ENCODE assay signal across 30 cellular contexts in genomic region chr2:60644942-60645341, GRCh38.
DNase-seq lines count a peak whose midpoint lies in the region; ATAC-seq and TF ChIP-seq lines count a peak whose summit lies in the region.
"Had no signal": no experiment of that assay in that cellular context is flagged by ENCODE, and none has a peak within 500 bp of the region (broad histone marks: within the 10 kb centered on the region; RNA-seq: fewer than 3 reads in every experiment).

No MANE protein-coding gene starts in this region.

- H3K36me3 Mint-ChIP-seq in effector memory CD8-positive, alpha-beta T cell (ENCODE audit: insufficient read depth): no peaks in the 10 kb centered on the region
- no peaks in the 10 kb centered on the region for H3K36me3 Mint-ChIP-seq in nephron progenitor cell (ENCODE audit: low read depth)
- H3K36me3 Mint-ChIP-seq: CD4-positive, alpha-beta memory T cell; neural progenitor cell had no signal

- peak; percentile 45 to 72 for ATAC-seq in right cardiac atrium
- no peak for ATAC-seq in effector memory CD8-positive, alpha-beta T cell (replicated peaks)
- ATAC-seq: activated CD4-positive, CD25-positive, alpha-beta regulatory T cell treated with anti-CD3 and anti-CD28 coated beads, Interleukin-2, amount 50 U/mL, for 24 hours; activated CD8-positive, alpha-beta T cell treated with anti-CD3 and anti-CD28 coated beads, Interleukin-2, amount 10 ng/mL, durations not matched to agents 7 days and 5 days; body of pancreas; PC-3 had no signal

- H3K4me3 Mint-ChIP-seq in effector memory CD8-positive, alpha-beta T cell: no peak overlapping the region
- no peak overlapping the region for H3K4me3 Mint-ChIP-seq in nephron progenitor cell
- H3K4me3 Mint-ChIP-seq: activated CD8-positive, alpha-beta T cell treated with anti-CD3 and anti-CD28 coated beads, Interleukin-2, amount 10 ng/mL, durations not matched to agents 7 days and 5 days; CD4-positive, alpha-beta memory T cell; neural progenitor cell had no signal

- H3K27me3 ChIP-seq in right cardiac atrium (ENCODE audit: control insufficient read depth, insufficient read depth): no peaks in the 10 kb centered on the region
- no peaks in the 10 kb centered on the region for H3K27me3 ChIP-seq in skeletal muscle tissue (ENCODE audit: control insufficient read depth in 3 of 3, insufficient read depth in 3 of 3, low read length in 3 of 3)
- H3K27me3 ChIP-seq: body of pancreas, neural progenitor cell had no signal

- peaks cover 43 to 70% of the 10 kb centered on the region in 2 donors for H3K27me3 Mint-ChIP-seq in effector memory CD8-positive, alpha-beta T cell
- peaks cover 4% of the 10 kb centered on the region for H3K27me3 Mint-ChIP-seq in nephron progenitor cell (ENCODE audit: low read depth, poor library complexity)

- no peaks in the 10 kb centered on the region for H3K9me3 ChIP-seq in right cardiac atrium (ENCODE audit: control insufficient read depth, low read length)
- H3K9me3 ChIP-seq in skeletal muscle tissue (ENCODE audit: control insufficient read depth in 3 of 3, low read length in 3 of 3): no peaks in the 10 kb centered on the region
- H3K9me3 ChIP-seq: body of pancreas had no signal

- DNase-seq in DMS 273 (lab: John Stamatoyannopoulos, UW; ENCODE audit: unreplicated experiment) (peak; percentile 57), DMS 273 treated with DMSO at 0.1 percent for 48 hours (lab: John Stamatoyannopoulos, UW) (no peak), right cardiac atrium (no peak), nephron progenitor cell (no peak), NCI-H146 (lab: John Stamatoyannopoulos, UW) (no peak)
- DNase-seq in effector memory CD8-positive, alpha-beta T cell: no peak
- DNase-seq: activated CD8-positive, alpha-beta T cell treated with anti-CD3 and anti-CD28 coated beads, Interleukin-2, amount 10 ng/mL, durations not matched to agents 7 days and 5 days; activated gamma-delta T cell; activated T-cell treated with anti-CD3 and anti-CD28 coated beads for 4 hours; body of pancreas; CD4-positive, alpha-beta memory T cell; DMS53; effector CD8-positive, alpha-beta T cell; erythroblast; foreskin fibroblast; GF-D8; midbrain; NCI-H187 treated with DMSO at 0.1 percent for 48 hours; PC-3; SHP77 treated with DMSO at 0.1 percent for 48 hours; stimulated activated CD4-positive, alpha-beta T cell treated with anti-CD3 and anti-CD28 coated beads, Interleukin-2, amount 100 ng/mL, for 24 hours; substantia nigra; SW 1271 had no signal

- no peak overlapping the region for H3K27ac Mint-ChIP-seq in effector memory CD8-positive, alpha-beta T cell
- H3K27ac Mint-ChIP-seq in nephron progenitor cell: no peak overlapping the region
- H3K27ac Mint-ChIP-seq: activated CD8-positive, alpha-beta T cell treated with anti-CD3 and anti-CD28 coated beads, Interleukin-2, amount 10 ng/mL, durations not matched to agents 7 days and 5 days; CD4-positive, alpha-beta memory T cell; neural progenitor cell; progenitor cell of endocrine pancreas had no signal

- H3K4me3 ChIP-seq in right cardiac atrium (ENCODE audit: low read length): no peak overlapping the region
- peak overlapping the region; percentile 3 to 35 (median 24) for H3K4me3 ChIP-seq in skeletal muscle tissue (ENCODE audit: low read length in 3 of 3)
- H3K4me3 ChIP-seq: body of pancreas, neural progenitor cell, skin epidermis had no signal

- H3K9ac ChIP-seq in skeletal muscle tissue (ENCODE audit: low read depth in 1 of 3, low read length in 3 of 3): no peak overlapping the region
- H3K9ac ChIP-seq: neural progenitor cell had no signal

- H3K4me1 ChIP-seq in right cardiac atrium (ENCODE audit: control insufficient read depth, insufficient read depth, low read length) (no peaks in the 10 kb centered on the region), skeletal muscle tissue (ENCODE audit: control insufficient read depth in 3 of 3, insufficient read depth in 3 of 3, low read length in 3 of 3) (peaks cover 5 to 6% (median 6%) of the 10 kb centered on the region in 3 donors)
- H3K4me1 ChIP-seq: neural progenitor cell had no signal

- H3K36me3 ChIP-seq in skeletal muscle tissue (ENCODE audit: control insufficient read depth in 3 of 3, insufficient read depth in 3 of 3, low read length in 3 of 3): no peaks in the 10 kb centered on the region
- H3K36me3 ChIP-seq: neural progenitor cell had no signal

- H3K27ac ChIP-seq in angular gyrus (ENCODE audit: low read depth, low read length): peak overlapping the region; percentile 69
- peak overlapping the region; percentile 24 for H3K27ac ChIP-seq in right cardiac atrium (ENCODE audit: low read length)
- H3K27ac ChIP-seq in skeletal muscle tissue (ENCODE audit: low read depth, low read length): peak overlapping the region; percentile 57
- H3K27ac ChIP-seq: 22Rv1, body of pancreas, neural progenitor cell, skin epidermis had no signal

- 44% methylated on average over 6 of the region's 6 CpGs for WGBS in right cardiac atrium

- intact Hi-C loops in right cardiac atrium (cut with DNase I): no loop called here

- no peak for TF ChIP-seq CTCF in nephron progenitor cell (IDR thresholded peaks at IDR 0.05)

- H3K9me3 Mint-ChIP-seq in effector memory CD8-positive, alpha-beta T cell: no peaks in the 10 kb centered on the region
- no peaks in the 10 kb centered on the region for H3K9me3 Mint-ChIP-seq in nephron progenitor cell
- H3K9me3 Mint-ChIP-seq: CD4-positive, alpha-beta memory T cell; neural progenitor cell had no signal

- no peaks in the 10 kb centered on the region for H3K4me1 Mint-ChIP-seq in effector memory CD8-positive, alpha-beta T cell (ENCODE audit: low read depth in 2 of 2)
- H3K4me1 Mint-ChIP-seq in nephron progenitor cell: peaks cover 20% of the 10 kb centered on the region
- H3K4me1 Mint-ChIP-seq: CD4-positive, alpha-beta memory T cell; neural progenitor cell had no signal
